ENCODE assay signal across 1 cellular context in the genomic region with DNA sequence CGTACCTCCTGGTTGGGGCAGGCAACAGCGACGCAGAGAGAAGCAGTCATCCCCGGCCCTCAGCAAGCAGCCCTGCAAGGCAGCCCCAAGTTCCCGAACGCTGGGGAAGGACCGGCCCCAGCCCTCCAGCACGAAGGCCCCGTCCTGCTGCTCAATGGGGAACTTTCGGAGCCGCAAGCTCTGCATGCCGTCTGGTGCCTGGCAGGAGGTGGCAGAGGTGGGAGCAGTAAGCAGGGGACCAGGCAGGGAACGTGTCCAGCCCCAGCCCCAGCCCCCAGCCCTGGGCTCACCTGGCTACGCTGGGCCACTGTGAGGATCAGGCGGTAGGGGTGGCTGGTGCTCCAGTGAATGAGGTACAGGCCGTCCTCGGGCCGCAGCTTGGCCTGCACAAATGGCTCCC.
TF ChIP-seq lines count a peak whose summit lies in the region.

No MANE protein-coding gene starts in this region.

TF ChIP-seq in H1, 55 proteins besides CTCF, POLR2A, EP300 and RAD21:
- no peak for TF ChIP-seq RNF2 (IDR thresholded peaks at IDR 0.05; ENCODE audit: borderline replicate concordance, low read depth, low read length, missing control alignments, poor library complexity, severe bottlenecking)
- TF ChIP-seq SP1 (IDR thresholded peaks at IDR 0.05; ENCODE audit: low read depth, low read length) = no peak
- TF ChIP-seq CTBP2 (IDR thresholded peaks at IDR 0.05; ENCODE audit: borderline replicate concordance, insufficient read depth, insufficient read length, low read length) = no peak
